Comparison of ENCODE assay signal across 12 cellular contexts in the genomic region with DNA sequence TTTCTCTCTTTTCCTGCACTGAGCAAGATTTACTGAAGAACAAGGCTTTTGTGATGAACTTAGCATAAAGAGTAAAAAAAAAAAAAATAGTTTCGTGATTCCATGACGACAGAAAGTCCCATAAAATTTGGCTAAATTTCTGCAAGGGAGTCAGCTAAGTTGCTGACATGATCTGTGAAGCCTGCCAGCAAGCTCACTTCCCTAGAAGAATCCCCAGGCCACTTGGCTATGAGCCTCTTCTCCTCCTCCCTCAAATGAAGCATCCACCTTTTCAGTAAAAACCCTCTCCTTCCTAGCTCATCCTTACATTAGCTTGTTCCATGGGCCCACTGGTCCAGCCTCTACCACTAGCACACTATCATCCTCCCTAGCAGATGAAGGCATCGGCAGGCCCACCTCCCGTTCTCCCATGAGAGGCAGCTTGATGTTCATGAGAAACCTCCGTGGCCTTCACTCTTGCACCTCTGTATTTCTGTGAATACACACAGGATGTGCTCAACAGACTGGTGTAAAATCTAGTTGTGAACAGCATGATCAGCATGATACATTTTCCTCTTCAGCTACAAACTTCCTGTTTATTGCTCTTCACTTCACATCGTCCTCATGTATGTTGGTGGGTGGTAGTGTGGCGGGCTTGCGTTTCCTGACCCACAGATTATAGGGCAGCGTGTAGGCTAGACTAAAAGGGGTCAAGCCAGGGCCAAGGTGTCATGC. TPM values are rescaled to one million over a fixed set of nuclear protein-coding genes. Genes with fewer than 3 reads are reported as not detected.
DNase-seq lines count a peak whose midpoint lies in the region; ATAC-seq, FAIRE-seq and TF ChIP-seq lines count a peak whose summit lies in the region.
"Had no signal": no experiment of that assay in that cellular context is flagged by ENCODE, and none has a peak within 500 bp of the region (broad histone marks: within the 10 kb centered on the region; RNA-seq: fewer than 3 reads in every experiment).

No MANE protein-coding gene starts in this region.

- peaks cover 57 to 98% (median 94%) of the 10 kb centered on the region in 4 donors for H3K4me1 Mint-ChIP-seq in naive thymus-derived CD8-positive, alpha-beta T cell
- H3K4me1 Mint-ChIP-seq in stimulated activated memory B cell treated with anti-CD40 and anti-IgM and Interleukin-4, amounts not matched to agents 10 μg/mL and 1 μg/mL and 100 μg/mL, for 72 hours: peaks cover 23% of the 10 kb centered on the region
- H3K4me1 Mint-ChIP-seq: neural progenitor cell had no signal

- H3K27me3 ChIP-seq in liver (ENCODE audit: control insufficient read depth in 4 of 4, insufficient read depth in 4 of 4, low read length in 3 of 4): no peaks in the 10 kb centered on the region
- peaks cover 1 to 38% of the 10 kb centered on the region in 2 experiments; a peak in 3 of 5 replicates for H3K27me3 ChIP-seq in HepG2 (ENCODE audit: control insufficient read depth in 1 of 2, insufficient read depth in 2 of 2, low read length in 2 of 2)
- H3K27me3 ChIP-seq in GM12878 (replicated peaks in 1 of 2; ENCODE audit: control insufficient read depth in 2 of 2, insufficient read depth in 2 of 2, low read length in 1 of 2): no peaks in the 10 kb centered on the region
- no peaks in the 10 kb centered on the region for H3K27me3 ChIP-seq in vagina

- H3K4me3 ChIP-seq in liver (ENCODE audit: low read depth in 1 of 3, low read length in 3 of 3): no peak overlapping the region
- no peak overlapping the region for H3K4me3 ChIP-seq in HepG2 (replicated peaks in 1 of 3; ENCODE audit: insufficient read depth in 1 of 3, low read depth in 2 of 3, low read length in 3 of 3)
- H3K4me3 ChIP-seq in GM12878: no peak overlapping the region
- no peak overlapping the region for H3K4me3 ChIP-seq in vagina
- H3K4me3 ChIP-seq: neural progenitor cell had no signal

- H3K9me3 ChIP-seq in liver (ENCODE audit: control insufficient read depth in 4 of 4, low read length in 3 of 4): peaks cover 0 to 3% (median 0%) of the 10 kb centered on the region in 4 donors
- no peaks in the 10 kb centered on the region for H3K9me3 ChIP-seq in HepG2 (ENCODE audit: low read length)
- H3K9me3 ChIP-seq in GM12878 (replicated peaks; ENCODE audit: control insufficient read depth, insufficient read depth, low read length): no peaks in the 10 kb centered on the region; the same call in 2 of the 3 replicates
- no peaks in the 10 kb centered on the region for H3K9me3 ChIP-seq in vagina

- DNase-seq in HepG2 (ENCODE audit: low spot score): no peak
- DNase-seq in GM12878 (ENCODE audit: low read depth, low spot score): no peak
- DNase-seq in naive thymus-derived CD8-positive, alpha-beta T cell: peak; percentile 25 to 76 (median 63)
- no peak for DNase-seq in vagina (ENCODE audit: extremely low spot score in 2 of 2)
- no peak for DNase-seq in RPMI8226
- DNase-seq: ACHN, dermis blood vessel endothelial cell had no signal

- no TSS peak for BruUV-seq in HepG2 (replicated peaks; lab: Mats Ljungman, UMichigan)
- BruUV-seq in GM12878 (replicated peaks; lab: Mats Ljungman, UMichigan): no TSS peak

- SMC1A ChIA-PET in GM12878 (lab: Charles Lee; ENCODE audit: uncharacterized antibody, unreplicated experiment): interaction anchor here (0.6 to 1.0 kb wide), 4 partner anchors 22 to 396 kb away, joined by 3 read pairs; no protein-coding TSS in a partner anchor

- no peak overlapping the region for H3K4me2 ChIP-seq in HepG2 (ENCODE audit: low read depth, low read length)
- H3K4me2 ChIP-seq in GM12878 (ENCODE audit: control insufficient read depth, insufficient read depth): no peak overlapping the region
- H3K4me2 ChIP-seq: neural progenitor cell had no signal

- in situ Hi-C loops in HepG2 (cut with HindIII; ENCODE audit: extremely low pct_ligation_motif_present, low pct_unique_long_range_greater_than_20kb) (no loop called here), GM12878 (cut with MboI) (no loop called here)

- peaks cover 0 to 6% (median 0%) of the 10 kb centered on the region in 9 donors for H3K9me3 Mint-ChIP-seq in naive thymus-derived CD8-positive, alpha-beta T cell
- H3K9me3 Mint-ChIP-seq in stimulated activated memory B cell treated with anti-CD40 and anti-IgM and Interleukin-4, amounts not matched to agents 10 μg/mL and 1 μg/mL and 100 μg/mL, for 72 hours: no peaks in the 10 kb centered on the region

- H3K9ac ChIP-seq in liver (ENCODE audit: low read depth in 1 of 2, low read length in 2 of 2) (no peak overlapping the region), HepG2 (ENCODE audit: insufficient read depth, low read depth, low read length) (no peak overlapping the region), GM12878 (ENCODE audit: control insufficient read depth, insufficient read depth, low read length) (no peak overlapping the region)
- H3K9ac ChIP-seq: neural progenitor cell had no signal

- FAIRE-seq in HepG2 (lab: Jason Lieb, UNC) (no peak), GM12878 (lab: Jason Lieb, UNC) (no peak)

- ATAC-seq in HepG2: no peak
- ATAC-seq in GM12878: no peak
- ATAC-seq in naive thymus-derived CD8-positive, alpha-beta T cell: peak; percentile 51 to 69
- ATAC-seq in HG03025 (IDR thresholded peaks at IDR 0.05; ENCODE audit: low FRiP score, unreplicated experiment): no peak
- ATAC-seq in stimulated activated memory B cell treated with anti-CD40 and anti-IgM and Interleukin-4, amounts not matched to agents 10 μg/mL and 1 μg/mL and 100 μg/mL, for 72 hours: no peak

- 68% methylated on average over 9 of the region's 9 CpGs for WGBS in liver
- 16% methylated on average over 9 of the region's 9 CpGs for WGBS in HepG2 (ENCODE audit: low lambda C conversion rate)
- 65% methylated on average over 9 of the region's 9 CpGs for WGBS in GM12878 (ENCODE audit: insufficient coverage, insufficient replicate concordance, low lambda C conversion rate, missing lambda C conversion rate)

- H2AFZ ChIP-seq in HepG2 (ENCODE audit: low read length): no peak overlapping the region
- peak overlapping the region; percentile 37 for H2AFZ ChIP-seq in GM12878 (ENCODE audit: control insufficient read depth, low read depth, low read length)
- H2AFZ ChIP-seq: neural progenitor cell had no signal

- TF ChIP-seq POLR2A in HepG2 (IDR thresholded peaks at IDR 0.05; ENCODE audit: insufficient read depth in 1 of 2, low read depth in 2 of 2, low read length in 2 of 2): no peak
- no peak for TF ChIP-seq POLR2A in GM12878 (IDR thresholded peaks at IDR 0.05; ENCODE audit: low read depth, low read length)
- TF ChIP-seq POLR2A in vagina (IDR thresholded peaks at IDR 0.05): no peak

- peaks cover 0 to 7% (median 4%) of the 10 kb centered on the region in 4 donors for H3K4me1 ChIP-seq in liver (ENCODE audit: control insufficient read depth in 4 of 4, insufficient read depth in 4 of 4, low read length in 3 of 4)
- H3K4me1 ChIP-seq in HepG2 (ENCODE audit: insufficient read depth, low read length): no peaks in the 10 kb centered on the region
- no peaks in the 10 kb centered on the region for H3K4me1 ChIP-seq in GM12878 (ENCODE audit: control insufficient read depth, insufficient read depth, low read length)
- H3K4me1 ChIP-seq in vagina: no peaks in the 10 kb centered on the region
- H3K4me1 ChIP-seq: neural progenitor cell had no signal

- TF ChIP-seq EP300 in HepG2 (IDR thresholded peaks at IDR 0.05; ENCODE audit: low read depth in 2 of 2, low read length in 2 of 2) (no peak), HepG2 (CRISPR knock-in tag; IDR thresholded peaks at IDR 0.05; ENCODE audit: borderline replicate concordance) (no peak), GM12878 (IDR thresholded peaks at IDR 0.05; ENCODE audit: borderline replicate concordance in 1 of 2, control insufficient read depth in 1 of 2, low read depth in 2 of 2, low read length in 2 of 2) (no peak)

- H3K36me3 Mint-ChIP-seq in naive thymus-derived CD8-positive, alpha-beta T cell: peaks cover 7 to 34% (median 26%) of the 10 kb centered on the region in 3 donors
- H3K36me3 Mint-ChIP-seq in stimulated activated memory B cell treated with anti-CD40 and anti-IgM and Interleukin-4, amounts not matched to agents 10 μg/mL and 1 μg/mL and 100 μg/mL, for 72 hours: no peaks in the 10 kb centered on the region
- H3K36me3 Mint-ChIP-seq: neural progenitor cell had no signal

- H3K79me2 ChIP-seq in HepG2 (ENCODE audit: insufficient read depth, low read length) (no peaks in the 10 kb centered on the region), GM12878 (ENCODE audit: control insufficient read depth, insufficient read depth, low read length) (no peaks in the 10 kb centered on the region)

- no peaks in the 10 kb centered on the region for H3K27me3 Mint-ChIP-seq in naive thymus-derived CD8-positive, alpha-beta T cell
- H3K27me3 Mint-ChIP-seq in stimulated activated memory B cell treated with anti-CD40 and anti-IgM and Interleukin-4, amounts not matched to agents 10 μg/mL and 1 μg/mL and 100 μg/mL, for 72 hours: peaks cover 67% of the 10 kb centered on the region

- TF ChIP-seq CTCF in liver (IDR thresholded peaks at IDR 0.05; ENCODE audit: low read depth, low read length, missing input control) (no peak), HepG2 (CRISPR knock-in tag; IDR thresholded peaks at IDR 0.05) (no peak), GM12878 (IDR thresholded peaks at IDR 0.05 in 2 of 3, conservative IDR thresholded peaks at IDR 0.05 in 1 of 3; ENCODE audit: control insufficient read depth in 2 of 3, extremely low read depth in 1 of 3, insufficient read depth in 1 of 3, low read depth in 3 of 3, low read length in 3 of 3) (no peak), vagina (IDR thresholded peaks at IDR 0.05) (no peak)

- peak overlapping the region; percentile 98 to 100 (median 100) for H3K27ac Mint-ChIP-seq in naive thymus-derived CD8-positive, alpha-beta T cell
- no peak overlapping the region for H3K27ac Mint-ChIP-seq in stimulated activated memory B cell treated with anti-CD40 and anti-IgM and Interleukin-4, amounts not matched to agents 10 μg/mL and 1 μg/mL and 100 μg/mL, for 72 hours
- H3K27ac Mint-ChIP-seq: neural progenitor cell had no signal

- RAD21 ChIA-PET in GM12878 (lab: Charles Lee; ENCODE audit: unreplicated experiment): no interaction called here

- intact Hi-C loops in HepG2 (cut with micrococcal nuclease; ENCODE audit: unreplicated experiment) (no loop called here), GM12878 (cut with micrococcal nuclease; ENCODE audit: unreplicated experiment) (no loop called here), vagina (cut with DNase I) (no loop called here)

- CTCF ChIA-PET in HepG2 (lab: Yijun Ruan, JAX; ENCODE audit: low intra/inter-chr PET ratio, low total read pairs) (no interaction called here), GM12878 (lab: Yijun Ruan, JAX) (interaction anchor here (0.6 to 1.5 kb wide), 2 partner anchors 32 to 251 kb away, joined by 3 to 4 read pairs; no protein-coding TSS in a partner anchor)

- H3K36me3 ChIP-seq in liver (ENCODE audit: control insufficient read depth in 4 of 4, insufficient read depth in 3 of 4, low read depth in 1 of 4, low read length in 3 of 4) (peaks cover 0 to 4% (median 0%) of the 10 kb centered on the region in 4 donors), HepG2 (replicated peaks in 1 of 2; ENCODE audit: control insufficient read depth in 1 of 2, insufficient read depth in 2 of 2, low read length in 2 of 2) (no peaks in the 10 kb centered on the region), GM12878 (ENCODE audit: control insufficient read depth in 2 of 2, insufficient read depth in 2 of 2, low read length in 1 of 2) (peaks cover 0 to 2% of the 10 kb centered on the region in 2 experiments; a peak in 2 of 4 replicates), vagina (no peaks in the 10 kb centered on the region)
- H3K36me3 ChIP-seq: neural progenitor cell had no signal

- TF ChIP-seq RAD21 in liver (IDR thresholded peaks at IDR 0.05) (peak in 1 of 2 donors; percentile 13), HepG2 (CRISPR knock-in tag; IDR thresholded peaks at IDR 0.05) (no peak), GM12878 (IDR thresholded peaks at IDR 0.05; ENCODE audit: insufficient read depth, low read depth, low read length) (no peak)

- POLR2A ChIA-PET in HepG2 (lab: Yijun Ruan, JAX) (no interaction called here), GM12878 (lab: Charles Lee) (interaction anchor here (1.4 kb wide), 1 partner anchor 30 kb away, joined by 4 read pairs; no protein-coding TSS in a partner anchor)
- POLR2A ChIA-PET in naive thymus-derived CD8-positive, alpha-beta T cell (lab: Charles Lee): interaction anchor here (0.6 to 11.9 kb wide), 33 partner anchors 8 to 1535 kb away, joined by 3 to 505 read pairs (median 6); partner anchors contain the start of genes GIMAP1, GIMAP4, GIMAP5 and GIMAP6

- H3K27ac ChIP-seq in liver (ENCODE audit: low read depth in 1 of 2, low read length in 2 of 2) (peak overlapping the region; percentile 44 to 56), HepG2 (ENCODE audit: extremely low read length, insufficient read depth, low read length) (no peak overlapping the region), GM12878 (ENCODE audit: control insufficient read depth, insufficient read depth) (no peak overlapping the region), vagina (peak overlapping the region; percentile 3)
- H3K27ac ChIP-seq: neural progenitor cell had no signal

- no peaks in the 10 kb centered on the region for H4K20me1 ChIP-seq in HepG2 (ENCODE audit: insufficient read depth, low read length)
- H4K20me1 ChIP-seq in GM12878 (ENCODE audit: control insufficient read depth, insufficient read depth): no peaks in the 10 kb centered on the region

- H3K4me3 Mint-ChIP-seq in naive thymus-derived CD8-positive, alpha-beta T cell: peak overlapping the region; percentile 71 to 97 (median 88)
- no peak overlapping the region for H3K4me3 Mint-ChIP-seq in stimulated activated memory B cell treated with anti-CD40 and anti-IgM and Interleukin-4, amounts not matched to agents 10 μg/mL and 1 μg/mL and 100 μg/mL, for 72 hours
- H3K4me3 Mint-ChIP-seq: neural progenitor cell had no signal

RNA-seq across cellular contexts. Expression of gene GIMAP8, which starts 30.9 kb away (rescaled TPM):
- total RNA-seq in liver (1 to 10 TPM; 8.8 to 9.4 TPM), HepG2 (2016; rRNA removed; fragmentation: Illumina TruSeq; extraction: Trizol) (not detected in 2 replicates), GM12878 (2014; rRNA removed) (3.7 and 4.5 TPM in 2 replicates), GM12878 (2014; rRNA removed; fragmentation: Illumina TruSeq; extraction: Trizol) (5.7 TPM in 2 replicates), GM12878 (2021) (5.7 and 6.2 TPM in 2 replicates), vagina (9.6 TPM)
- polyA plus RNA-seq in liver (1 to 10 TPM; 1.6 to 6.4 TPM), HepG2 (2011; rRNA removed) (not detected in 2 replicates), GM12878 (2011; rRNA removed) (9.7 and 12.6 TPM in 2 replicates), GM12878 (2014; fragmentation: Illumina TruSeq; extraction: Trizol) (7.9 and 8.3 TPM in 2 replicates), GM12878 (2014; fragmentation: Nextera tagmentation; extraction: Ambion mirVana) (1 to 10 TPM in 1 of 2 experiments, under 1 TPM in 1; 0.66 to 2.6 TPM), GM12878 (2014; rRNA removed) (6.0 and 7.0 TPM in 2 replicates), GM12878 (2016; fragmentation: Nextera tagmentation; extraction: Ambion mirVana) (1 to 10 TPM; 2.0 to 2.2 TPM)
- not detected in 2 replicates for total RNA-seq in HepG2 (2016; cell fraction: cytosol; rRNA removed; fragmentation: Illumina TruSeq; extraction: Trizol; ENCODE audit: low read depth)
- total RNA-seq in HepG2 (2016; cell fraction: insoluble cytoplasmic fraction; rRNA removed; fragmentation: Illumina TruSeq; extraction: Trizol): not detected in 2 replicates
- total RNA-seq in HepG2 (2016; cell fraction: membrane; rRNA removed; fragmentation: Illumina TruSeq; extraction: Trizol): not detected in 2 replicates
- total RNA-seq in HepG2 (2016; cell fraction: nucleus; rRNA removed; fragmentation: Illumina TruSeq; extraction: Trizol): not detected in 2 replicates
- not detected in 2 replicates for polyA plus RNA-seq in HepG2 (2011; cell fraction: cytosol; rRNA removed)
- polyA plus RNA-seq in HepG2 (2011; cell fraction: nucleus; rRNA removed): not detected in 2 replicates
- polyA plus RNA-seq in HepG2 (2012): not detected in 2 replicates
- not detected in 2 replicates for polyA plus RNA-seq in HepG2 (2016; cell fraction: cytosol; fragmentation: Illumina TruSeq; extraction: Trizol; ENCODE audit: low read depth)
- not detected in 2 replicates for polyA plus RNA-seq in HepG2 (2016; cell fraction: insoluble cytoplasmic fraction; fragmentation: Illumina TruSeq; extraction: Trizol; ENCODE audit: low read depth)
- polyA plus RNA-seq in HepG2 (2016; cell fraction: membrane; fragmentation: Illumina TruSeq; extraction: Trizol; ENCODE audit: low read depth): not detected in 2 replicates
- not detected in 2 replicates for polyA plus RNA-seq in HepG2 (2016; cell fraction: nucleus; fragmentation: Illumina TruSeq; extraction: Trizol; ENCODE audit: insufficient read depth, low read depth)
- polyA minus RNA-seq in HepG2 (2011; rRNA and poly(A)+ RNA removed; ENCODE audit: low replicate concordance): not detected in 2 replicates
- polyA minus RNA-seq in HepG2 (2011; cell fraction: cytosol; rRNA and poly(A)+ RNA removed): not detected in 2 replicates
- not detected in 2 replicates for polyA minus RNA-seq in HepG2 (2011; cell fraction: nucleus; rRNA and poly(A)+ RNA removed)
- total RNA-seq in GM12878 (2013; cell fraction: nucleolus; rRNA removed): 12.9 and 13.9 TPM in 2 replicates
- 4.4 TPM for polyA plus RNA-seq in GM12878 (2011; ENCODE audit: low read depth)
- 4.6 and 5.5 TPM in 2 replicates for polyA plus RNA-seq in GM12878 (2011; cell fraction: cytosol; rRNA removed)
- polyA plus RNA-seq in GM12878 (2011; cell fraction: nucleus; rRNA removed): 14.7 and 18.1 TPM in 2 replicates
- 5.3 and 7.0 TPM in 2 replicates for polyA plus RNA-seq in GM12878 (2012)
- 7.5 and 8.2 TPM in 2 replicates for polyA minus RNA-seq in GM12878 (2011; rRNA and poly(A)+ RNA removed)
- 2.6 and 3.2 TPM in 2 replicates for polyA minus RNA-seq in GM12878 (2011; cell fraction: cytosol; rRNA and poly(A)+ RNA removed)
- 5.1 and 6.5 TPM in 2 replicates for polyA minus RNA-seq in GM12878 (2011; cell fraction: nucleus; rRNA and poly(A)+ RNA removed)
- total RNA-seq in naive thymus-derived CD8-positive, alpha-beta T cell: 10 to 100 TPM; 66.8 to 68.0 TPM
- polyA plus RNA-seq in naive thymus-derived CD8-positive, alpha-beta T cell: 10 to 100 TPM; 18.9 to 38.9 (median 25.9) TPM
- total RNA-seq: HT1080 had no signal

RNA-seq across cellular contexts. Expression of gene GIMAP7, which starts 33.3 kb away (rescaled TPM):
- total RNA-seq in liver: 10 to 100 TPM in 1 of 2 donors, 1 to 10 TPM in 1; 4.8 to 10.9 TPM
- 10 to 100 TPM; 10.2 to 12.8 TPM for polyA plus RNA-seq in liver
- total RNA-seq in HepG2 (2016; rRNA removed; fragmentation: Illumina TruSeq; extraction: Trizol): not detected in 2 replicates
- total RNA-seq in HepG2 (2016; cell fraction: cytosol; rRNA removed; fragmentation: Illumina TruSeq; extraction: Trizol; ENCODE audit: low read depth): not detected in 2 replicates
- total RNA-seq in HepG2 (2016; cell fraction: insoluble cytoplasmic fraction; rRNA removed; fragmentation: Illumina TruSeq; extraction: Trizol): not detected in 2 replicates
- not detected in 2 replicates for total RNA-seq in HepG2 (2016; cell fraction: membrane; rRNA removed; fragmentation: Illumina TruSeq; extraction: Trizol)
- not detected in 2 replicates for total RNA-seq in HepG2 (2016; cell fraction: nucleus; rRNA removed; fragmentation: Illumina TruSeq; extraction: Trizol)
- polyA plus RNA-seq in HepG2 (2011; rRNA removed): not detected in 2 replicates
- not detected in 2 replicates for polyA plus RNA-seq in HepG2 (2011; cell fraction: cytosol; rRNA removed)
- not detected in 2 replicates for polyA plus RNA-seq in HepG2 (2011; cell fraction: nucleus; rRNA removed)
- not detected in 2 replicates for polyA plus RNA-seq in HepG2 (2012)
- not detected in 2 replicates for polyA plus RNA-seq in HepG2 (2016; cell fraction: cytosol; fragmentation: Illumina TruSeq; extraction: Trizol; ENCODE audit: low read depth)
- not detected in 2 replicates for polyA plus RNA-seq in HepG2 (2016; cell fraction: insoluble cytoplasmic fraction; fragmentation: Illumina TruSeq; extraction: Trizol; ENCODE audit: low read depth)
- not detected in 2 replicates for polyA plus RNA-seq in HepG2 (2016; cell fraction: membrane; fragmentation: Illumina TruSeq; extraction: Trizol; ENCODE audit: low read depth)
- not detected in 2 replicates for polyA plus RNA-seq in HepG2 (2016; cell fraction: nucleus; fragmentation: Illumina TruSeq; extraction: Trizol; ENCODE audit: insufficient read depth, low read depth)
- polyA minus RNA-seq in HepG2 (2011; rRNA and poly(A)+ RNA removed; ENCODE audit: low replicate concordance): not detected in 2 replicates
- not detected in 2 replicates for polyA minus RNA-seq in HepG2 (2011; cell fraction: cytosol; rRNA and poly(A)+ RNA removed)
- not detected in 2 replicates for polyA minus RNA-seq in HepG2 (2011; cell fraction: nucleus; rRNA and poly(A)+ RNA removed)
- total RNA-seq in GM12878 (2013; cell fraction: nucleolus; rRNA removed): 0.42 TPM in 1 of 2 replicates, not detected in the other
- total RNA-seq in GM12878 (2014; rRNA removed): 2.7 and 2.8 TPM in 2 replicates
- 4.5 and 5.1 TPM in 2 replicates for total RNA-seq in GM12878 (2014; rRNA removed; fragmentation: Illumina TruSeq; extraction: Trizol)
- 3.4 and 3.9 TPM in 2 replicates for total RNA-seq in GM12878 (2021)
- 6.3 TPM for polyA plus RNA-seq in GM12878 (2011; ENCODE audit: low read depth)
- 4.9 and 7.4 TPM in 2 replicates for polyA plus RNA-seq in GM12878 (2011; rRNA removed)
- polyA plus RNA-seq in GM12878 (2011; cell fraction: cytosol; rRNA removed): 4.9 and 5.4 TPM in 2 replicates
- polyA plus RNA-seq in GM12878 (2011; cell fraction: nucleus; rRNA removed): 3.0 and 3.2 TPM in 2 replicates
- 7.0 and 9.8 TPM in 2 replicates for polyA plus RNA-seq in GM12878 (2012)
- polyA plus RNA-seq in GM12878 (2014; fragmentation: Illumina TruSeq; extraction: Trizol): 7.4 and 10.2 TPM in 2 replicates
- polyA plus RNA-seq in GM12878 (2014; fragmentation: Nextera tagmentation; extraction: Ambion mirVana): 10 to 100 TPM; 14.1 to 16.6 TPM
- polyA plus RNA-seq in GM12878 (2014; rRNA removed): 3.5 and 3.7 TPM in 2 replicates
- 1 to 10 TPM; 5.8 to 6.8 TPM for polyA plus RNA-seq in GM12878 (2016; fragmentation: Nextera tagmentation; extraction: Ambion mirVana)
- polyA minus RNA-seq in GM12878 (2011; rRNA and poly(A)+ RNA removed): 3.1 and 4.6 TPM in 2 replicates
- 2.0 and 2.5 TPM in 2 replicates for polyA minus RNA-seq in GM12878 (2011; cell fraction: cytosol; rRNA and poly(A)+ RNA removed)
- polyA minus RNA-seq in GM12878 (2011; cell fraction: nucleus; rRNA and poly(A)+ RNA removed): 1.9 and 2.1 TPM in 2 replicates
- 100 to 1,000 TPM; 367 to 369 TPM for total RNA-seq in naive thymus-derived CD8-positive, alpha-beta T cell
- 100 to 1,000 TPM; 451 to 821 (median 658) TPM for polyA plus RNA-seq in naive thymus-derived CD8-positive, alpha-beta T cell
- total RNA-seq in vagina: 16.0 TPM
- total RNA-seq: HT1080 had no signal

Comparison
In these comparisons a context has a peak if more than half of its experiments do, and no peak if none do; other contexts are left out.
1. H3K27ac ChIP-seq: peak in liver (2 of 2) and vagina (single experiment); none in HepG2 (single experiment) and GM12878 (single experiment).
2. ATAC-seq: peak in naive thymus-derived CD8-positive, alpha-beta T cell (2 of 2); none in HepG2 (single experiment), GM12878 (single experiment), HG03025 (single experiment) and stimulated activated memory B cell treated with anti-CD40 and anti-IgM and Interleukin-4, amounts not matched to agents 10 μg/mL and 1 μg/mL and 100 μg/mL, for 72 hours (single experiment).
3. DNase-seq: peak in naive thymus-derived CD8-positive, alpha-beta T cell (10 of 10); none in HepG2 (single experiment), GM12878 (single experiment), vagina (0 of 2) and RPMI8226 (single experiment).
4. RNA of gene GIMAP7, which starts 33.3 kb away (total RNA-seq): 367 to 369 TPM in naive thymus-derived CD8-positive, alpha-beta T cell; 16.0 TPM in vagina (single experiment), 4.8 to 10.9 TPM in liver, 0.42 to 5.1 TPM in GM12878 and not detected in HepG2; every median in the first group is over 10 times any median in the second.